ENCODE assay signal across 8 cellular contexts in genomic region chr2:200306719-200306968, GRCh38. TPM values are rescaled to one million over a fixed set of nuclear protein-coding genes. Genes with fewer than 3 reads are reported as not detected.
DNase-seq lines count a peak whose midpoint lies in the region; ATAC-seq and TF ChIP-seq lines count a peak whose summit lies in the region.

No MANE protein-coding gene starts in this region.

- CTCF ChIA-PET in PC-3 (lab: Charles Lee): no interaction called here

- no peak overlapping the region for H3K23ac ChIP-seq in H9 (ENCODE audit: insufficient read length, low read depth, low read length)

- H4K8ac ChIP-seq in H9 (replicated peaks; ENCODE audit: insufficient read length, low read depth, low read length): no peak overlapping the region

- no peak overlapping the region for H3K4ac ChIP-seq in H9 (ENCODE audit: low read depth, low read length)

- H2BK12ac ChIP-seq in H9 (ENCODE audit: insufficient read length, low read depth, low read length): no peak overlapping the region

- H3K14ac ChIP-seq in H9 (ENCODE audit: insufficient read depth, low read length): peak overlapping the region; percentile 64; the same call in 1 of the 2 replicates

- peak; percentile 43 for ATAC-seq in GM18858 (IDR thresholded peaks at IDR 0.05; ENCODE audit: unreplicated experiment)
- no peak for ATAC-seq in PC-3

- intact Hi-C loops in PC-3 (cut with micrococcal nuclease) (loop anchor here (1.0 to 5.0 kb wide), 4 partner anchors 14 to 326 kb away; no protein-coding TSS in a partner anchor), stomach (cut with DNase I; ENCODE audit: low total_unique reads) (no loop called here), posterior vena cava (cut with DNase I) (loop anchor here in 1 of 2 donors (10.0 kb wide), 1 partner anchor 158 kb away; no protein-coding TSS in a partner anchor)

- peaks cover 0 to 3% (median 0%) of the 10 kb centered on the region in 3 experiments; a peak in 1 of 7 replicates for H3K36me3 Mint-ChIP-seq in H9 (ENCODE audit: insufficient read depth in 1 of 3, low read depth in 3 of 3)

- no peak overlapping the region for H2AK5ac ChIP-seq in H9 (ENCODE audit: insufficient read length, low read length)

- H3K27me3 Mint-ChIP-seq in H9 (ENCODE audit: low read depth): no peaks in the 10 kb centered on the region

- TF ChIP-seq POLR2A in stomach (IDR thresholded peaks at IDR 0.05): no peak

- DNase-seq in H9: no peak
- no peak for DNase-seq in PC-3
- DNase-seq in germinal center (ENCODE audit: low spot score): peak; percentile 38
- DNase-seq in stomach: no peak
- DNase-seq in stimulated activated naive CD4-positive, alpha-beta T cell (lab: John Stamatoyannopoulos, UW): no peak
- no peak for DNase-seq in posterior vena cava (ENCODE audit: low spot score)
- DNase-seq in GDM1 (lab: John Stamatoyannopoulos, UW): no peak

- H3K4me2 ChIP-seq in H9 (ENCODE audit: insufficient read depth, insufficient read length, low read length) (peak overlapping the region; percentile 95), PC-3 (ENCODE audit: low read length) (no peak overlapping the region)

- no peaks in the 10 kb centered on the region for H3K9me2 ChIP-seq in PC-3 (replicated peaks; ENCODE audit: low read length)

- H2BK5ac ChIP-seq in H9 (ENCODE audit: insufficient read length, low read length): no peak overlapping the region

- no peak overlapping the region for H2AFZ ChIP-seq in H9 (ENCODE audit: low read length)
- H2AFZ ChIP-seq in PC-3 (ENCODE audit: low read length): no peak overlapping the region

- H3K27ac Mint-ChIP-seq in H9: no peak overlapping the region

- no peak overlapping the region for H2BK120ac ChIP-seq in H9 (ENCODE audit: low read depth, low read length, poor library complexity, severe bottlenecking)

- TF ChIP-seq CTCF in H9 (conservative IDR thresholded peaks at IDR 0.05): no peak
- no peak for TF ChIP-seq CTCF in PC-3 (conservative IDR thresholded peaks at IDR 0.05; ENCODE audit: low read depth, low read length)
- TF ChIP-seq CTCF in stomach (IDR thresholded peaks at IDR 0.05): no peak

- WGBS in H9 (ENCODE audit: extremely low coverage, insufficient read length, low lambda C conversion rate): no CpG with 5 or more reads among the region's 39 CpGs
- whole genome bisulfite sequencing in stomach, 5 donors: 0 to 1% (median 0%) methylated on average over 11 to 38 of the region's 39 CpGs; no CpG with 5 or more reads in 1 of the 5 donors

- H3K36me3 ChIP-seq in PC-3 (ENCODE audit: low read depth, low read length) (no peaks in the 10 kb centered on the region), stomach (no peaks in the 10 kb centered on the region)

- H2BK20ac ChIP-seq in H9 (ENCODE audit: low read depth, low read length, poor library complexity, severe bottlenecking): no peak overlapping the region

- TF ChIP-seq EP300 in stomach (IDR thresholded peaks at IDR 0.05): no peak

- no TSS peak for BruUV-seq in PC-3 (replicated peaks; lab: Mats Ljungman, UMichigan)

- peak overlapping the region; percentile 95 for H3K9ac ChIP-seq in H9 (ENCODE audit: extremely low read depth, insufficient read length, low read length)
- peak overlapping the region; percentile 82 for H3K9ac ChIP-seq in PC-3 (ENCODE audit: low read length)

- H3K4me1 ChIP-seq in H9 (ENCODE audit: insufficient read depth, low read length) (peaks cover 19% of the 10 kb centered on the region; the same call in 1 of the 2 replicates), PC-3 (ENCODE audit: insufficient read depth, low read length) (peaks cover 67% of the 10 kb centered on the region), stomach (peaks cover 3 to 47% (median 25%) of the 10 kb centered on the region in 4 donors)

- H3K56ac ChIP-seq in H9 (ENCODE audit: insufficient read length, low read depth, low read length): no peak overlapping the region

- H3K23me2 ChIP-seq in H9 (ENCODE audit: insufficient read length, low read depth, low read length, poor library complexity, severe bottlenecking): peaks cover 12% of the 10 kb centered on the region

- no peak overlapping the region for H3T11ph ChIP-seq in H9 (ENCODE audit: low read length)

- H4K5ac ChIP-seq in H9 (ENCODE audit: insufficient read length, low read depth, low read length): no peak overlapping the region

- H3K27me3 ChIP-seq in H9 (ENCODE audit: insufficient read depth, low read length) (no peaks in the 10 kb centered on the region), PC-3 (ENCODE audit: low read length) (no peaks in the 10 kb centered on the region), stomach (no peaks in the 10 kb centered on the region)

- no peak overlapping the region for H3K27ac ChIP-seq in H9 (ENCODE audit: insufficient read length, low read depth, low read length)
- H3K27ac ChIP-seq in PC-3 (ENCODE audit: low read length): peak overlapping the region; percentile 53; the same call in 1 of the 2 replicates
- peak overlapping the region; percentile 90 to 97 (median 93) for H3K27ac ChIP-seq in stomach

- H3K4me3 Mint-ChIP-seq in H9: peak overlapping the region in 1 of 2 experiments; percentile 76; a peak in 2 of 5 replicates

- H3K79me2 ChIP-seq in H9 (ENCODE audit: insufficient read depth, low read length): peaks cover 39% of the 10 kb centered on the region
- H3K79me2 ChIP-seq in PC-3 (ENCODE audit: low read length): peaks cover 77% of the 10 kb centered on the region

- H4K20me1 ChIP-seq in H9 (ENCODE audit: control insufficient read depth, insufficient read depth, insufficient read length) (no peaks in the 10 kb centered on the region), PC-3 (ENCODE audit: low read length) (peaks cover 40% of the 10 kb centered on the region)

- no peak overlapping the region for H2BK15ac ChIP-seq in H9 (ENCODE audit: low read depth, low read length)

- H3K9me3 Mint-ChIP-seq in H9: no peaks in the 10 kb centered on the region; a peak in 2 of 5 replicates

- H3K9me3 ChIP-seq in H9 (ENCODE audit: control insufficient read depth, low read depth, low read length) (no peaks in the 10 kb centered on the region), PC-3 (ENCODE audit: low read length) (no peaks in the 10 kb centered on the region), stomach (no peaks in the 10 kb centered on the region)

- peak overlapping the region; percentile 85 for H3K4me3 ChIP-seq in PC-3 (ENCODE audit: low read length)
- peak overlapping the region; percentile 76 to 94 (median 82) for H3K4me3 ChIP-seq in stomach

- POLR2A ChIA-PET in PC-3 (lab: Charles Lee; ENCODE audit: unreplicated experiment): interaction anchor here (0.5 to 0.7 kb wide), 3 partner anchors 66 to 218 kb away, joined by 3 to 4 read pairs (median 3); no protein-coding TSS in a partner anchor

- H4K91ac ChIP-seq in H9 (ENCODE audit: insufficient read length, low read depth, low read length): no peak overlapping the region

- H3K79me1 ChIP-seq in H9 (ENCODE audit: insufficient read depth, low read depth, low read length, poor library complexity, severe bottlenecking): no peaks in the 10 kb centered on the region

- H3F3A ChIP-seq in PC-3 (ENCODE audit: low read length, unreplicated experiment): peaks cover 17% of the 10 kb centered on the region

- H3K18ac ChIP-seq in H9 (ENCODE audit: insufficient read length, low read depth, low read length): no peak overlapping the region

- peaks cover 45 to 48% of the 10 kb centered on the region in 2 experiments for H3K4me1 Mint-ChIP-seq in H9

RNA-seq across cellular contexts. Expression of gene SPATS2L, which starts 0.2 kb away (rescaled TPM):
- total RNA-seq in H9 (2021): 45.9 and 47.3 TPM in 2 replicates
- total RNA-seq in PC-3 (2014; rRNA removed): 144 and 174 TPM in 2 replicates
- 100 to 1,000 TPM in 2 of 5 donors, 10 to 100 TPM in 3; 36.8 to 245 (median 99.3) TPM for total RNA-seq in stomach
- polyA plus RNA-seq in stomach: 100 to 1,000 TPM in 1 of 3 donors, 10 to 100 TPM in 2; 41.3 to 116 (median 59.1) TPM
- 10 to 100 TPM; 68.7 to 76.6 TPM for total RNA-seq in posterior vena cava
